In the genomic region with DNA sequence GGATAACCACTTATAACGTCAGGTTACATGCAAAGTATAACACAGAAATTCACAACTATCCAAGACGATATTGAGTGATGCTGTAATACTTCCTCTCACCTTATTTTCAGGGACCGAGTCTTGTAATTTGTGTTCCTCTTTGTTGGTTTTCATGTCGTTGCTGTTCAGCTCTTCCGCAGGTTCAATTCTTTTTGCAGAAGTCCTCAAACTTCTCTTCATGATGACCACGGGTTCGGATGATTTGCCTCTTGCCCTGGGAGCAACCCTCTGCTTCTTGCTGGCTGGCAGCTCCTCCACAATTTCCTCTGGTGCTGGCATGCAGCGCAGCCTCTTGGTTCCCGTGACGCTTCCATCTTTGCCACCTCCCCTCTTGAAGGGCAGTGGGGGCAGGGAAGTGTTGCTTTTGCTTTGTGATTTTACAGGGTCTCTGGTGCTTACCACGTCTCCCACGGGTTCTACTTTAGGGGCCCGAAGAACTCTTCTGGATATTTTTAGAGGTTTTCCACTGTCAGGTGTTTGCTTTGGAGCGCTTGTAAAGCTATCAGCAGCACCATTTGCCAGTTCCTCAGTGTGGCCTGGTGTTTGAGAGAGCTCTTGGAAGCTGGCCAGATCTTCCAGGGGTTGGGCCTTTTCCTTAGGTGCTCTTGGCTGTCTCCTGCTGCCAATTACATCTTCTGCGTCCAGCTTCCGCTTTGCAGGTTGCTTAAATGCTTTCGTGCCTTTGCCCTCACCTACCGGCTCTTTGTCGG, we compare ENCODE assay signal across 14 cellular contexts. TPM values are rescaled to one million over a fixed set of nuclear protein-coding genes. Genes with fewer than 3 reads are reported as not detected.
DNase-seq lines count a peak whose midpoint lies in the region; ATAC-seq and TF ChIP-seq lines count a peak whose summit lies in the region.
"Had no signal": no experiment of that assay in that cellular context is flagged by ENCODE, and none has a peak within 500 bp of the region (broad histone marks: within the 10 kb centered on the region; RNA-seq: fewer than 3 reads in every experiment).

No MANE protein-coding gene starts in this region.

- no peak for DNase-seq in T-helper 1 cell
- DNase-seq in CD4-positive, alpha-beta T cell = no peak
- no peak for DNase-seq in activated CD8-positive, alpha-beta T cell treated with anti-CD3 and anti-CD28 coated beads, Interleukin-2, amount 10 ng/mL, durations not matched to agents 7 days and 5 days
- peak in 1 of 10 donors; percentile 30 for DNase-seq in naive thymus-derived CD8-positive, alpha-beta T cell
- no peak for DNase-seq in DMS153 treated with DMSO at 0.1 percent for 48 hours (lab: John Stamatoyannopoulos, UW; ENCODE audit: unreplicated experiment)
- DNase-seq: adrenal gland, hypothalamus, NCI-H2081, NCI-H524 treated with DMSO at 0.1 percent for 48 hours, Peyer's patch, trophoblast cell had no signal

- H3K36me3 Mint-ChIP-seq in T-helper 1 cell treated with Interleukin-12 subunit alpha and Interleukin-12 subunit beta and Interleukin-4 antibody, amounts not matched to agents 30 μg/mL and 1 μg/mL, for 36 hours (ENCODE audit: low read depth) = peaks cover 52% of the 10 kb centered on the region
- H3K36me3 Mint-ChIP-seq in CD4-positive, alpha-beta T cell (ENCODE audit: low read depth) = no peaks in the 10 kb centered on the region
- H3K36me3 Mint-ChIP-seq in activated CD8-positive, alpha-beta T cell treated with anti-CD3 and anti-CD28 coated beads, Interleukin-2, amount 10 ng/mL, durations not matched to agents 7 days and 5 days (ENCODE audit: low read depth) = peaks cover 39% of the 10 kb centered on the region
- no peaks in the 10 kb centered on the region for H3K36me3 Mint-ChIP-seq in naive thymus-derived CD8-positive, alpha-beta T cell
- no peaks in the 10 kb centered on the region for H3K36me3 Mint-ChIP-seq in stimulated activated memory B cell treated with anti-CD40 and anti-IgM and Interleukin-4, amounts not matched to agents 10 μg/mL and 1 μg/mL and 100 μg/mL, for 72 hours

- no peak overlapping the region for H3K4me3 Mint-ChIP-seq in T-helper 1 cell treated with Interleukin-12 subunit alpha and Interleukin-12 subunit beta and Interleukin-4 antibody, amounts not matched to agents 30 μg/mL and 1 μg/mL, for 36 hours
- no peak overlapping the region for H3K4me3 Mint-ChIP-seq in CD4-positive, alpha-beta T cell
- H3K4me3 Mint-ChIP-seq in activated CD8-positive, alpha-beta T cell treated with anti-CD3 and anti-CD28 coated beads, Interleukin-2, amount 10 ng/mL, durations not matched to agents 7 days and 5 days = peak overlapping the region; percentile 17
- H3K4me3 Mint-ChIP-seq in naive thymus-derived CD8-positive, alpha-beta T cell = peak overlapping the region; percentile 30 to 78 (median 61)
- H3K4me3 Mint-ChIP-seq in stimulated activated memory B cell treated with anti-CD40 and anti-IgM and Interleukin-4, amounts not matched to agents 10 μg/mL and 1 μg/mL and 100 μg/mL, for 72 hours = no peak overlapping the region

- no peaks in the 10 kb centered on the region for H3K27me3 Mint-ChIP-seq in T-helper 1 cell treated with Interleukin-12 subunit alpha and Interleukin-12 subunit beta and Interleukin-4 antibody, amounts not matched to agents 30 μg/mL and 1 μg/mL, for 36 hours (ENCODE audit: low read depth)
- no peaks in the 10 kb centered on the region for H3K27me3 Mint-ChIP-seq in CD4-positive, alpha-beta T cell
- no peaks in the 10 kb centered on the region for H3K27me3 Mint-ChIP-seq in activated CD8-positive, alpha-beta T cell treated with anti-CD3 and anti-CD28 coated beads, Interleukin-2, amount 10 ng/mL, durations not matched to agents 7 days and 5 days (ENCODE audit: low read depth)
- H3K27me3 Mint-ChIP-seq in naive thymus-derived CD8-positive, alpha-beta T cell = no peaks in the 10 kb centered on the region
- no peaks in the 10 kb centered on the region for H3K27me3 Mint-ChIP-seq in stimulated activated memory B cell treated with anti-CD40 and anti-IgM and Interleukin-4, amounts not matched to agents 10 μg/mL and 1 μg/mL and 100 μg/mL, for 72 hours

- H3K27me3 ChIP-seq in CD4-positive, alpha-beta T cell (ENCODE audit: control insufficient read depth, insufficient read depth, low read length) = no peaks in the 10 kb centered on the region
- H3K27me3 ChIP-seq: adrenal gland, Peyer's patch had no signal

- no peak for ATAC-seq in CD4-positive, alpha-beta T cell (ENCODE audit: poor library complexity)
- ATAC-seq in activated CD8-positive, alpha-beta T cell treated with anti-CD3 and anti-CD28 coated beads, Interleukin-2, amount 10 ng/mL, durations not matched to agents 7 days and 5 days = no peak
- no peak for ATAC-seq in naive thymus-derived CD8-positive, alpha-beta T cell
- no peak for ATAC-seq in HG02870 (IDR thresholded peaks at IDR 0.05; ENCODE audit: unreplicated experiment)
- no peak for ATAC-seq in stimulated activated memory B cell treated with anti-CD40 and anti-IgM and Interleukin-4, amounts not matched to agents 10 μg/mL and 1 μg/mL and 100 μg/mL, for 72 hours

- no peak overlapping the region for H3K27ac ChIP-seq in CD4-positive, alpha-beta T cell (ENCODE audit: low read depth, low read length)
- H3K27ac ChIP-seq: adrenal gland, Peyer's patch had no signal

- H3K4me1 Mint-ChIP-seq in T-helper 1 cell treated with Interleukin-12 subunit alpha and Interleukin-12 subunit beta and Interleukin-4 antibody, amounts not matched to agents 30 μg/mL and 1 μg/mL, for 36 hours (ENCODE audit: low read depth) = peaks cover 37% of the 10 kb centered on the region
- peaks cover 38% of the 10 kb centered on the region for H3K4me1 Mint-ChIP-seq in CD4-positive, alpha-beta T cell (ENCODE audit: low read depth)
- H3K4me1 Mint-ChIP-seq in activated CD8-positive, alpha-beta T cell treated with anti-CD3 and anti-CD28 coated beads, Interleukin-2, amount 10 ng/mL, durations not matched to agents 7 days and 5 days (ENCODE audit: low read depth) = peaks cover 27% of the 10 kb centered on the region
- H3K4me1 Mint-ChIP-seq in naive thymus-derived CD8-positive, alpha-beta T cell = peaks cover 12 to 52% (median 30%) of the 10 kb centered on the region in 4 donors
- H3K4me1 Mint-ChIP-seq in stimulated activated memory B cell treated with anti-CD40 and anti-IgM and Interleukin-4, amounts not matched to agents 10 μg/mL and 1 μg/mL and 100 μg/mL, for 72 hours = no peaks in the 10 kb centered on the region

- POLR2A ChIA-PET in CD4-positive, alpha-beta T cell (lab: Charles Lee) = interaction anchor here (1.1 to 1.7 kb wide), 2 partner anchors 20 to 23 kb away, joined by 5 read pairs; no protein-coding TSS in a partner anchor
- POLR2A ChIA-PET in activated CD8-positive, alpha-beta T cell treated with anti-CD3 and anti-CD28 coated beads, Interleukin-2, amount 10 ng/mL, durations not matched to agents 7 days and 5 days (lab: Charles Lee) = interaction anchor here (0.8 to 1.8 kb wide), 6 partner anchors 10 to 38 kb away, joined by 3 to 10 read pairs (median 4); a partner anchor contains a TSS
- POLR2A ChIA-PET in naive thymus-derived CD8-positive, alpha-beta T cell (lab: Charles Lee) = interaction anchor here (2.1 kb wide), 1 partner anchor 55 kb away, joined by 5 read pairs; no protein-coding TSS in a partner anchor

- no peaks in the 10 kb centered on the region for H3K9me3 Mint-ChIP-seq in T-helper 1 cell treated with Interleukin-12 subunit alpha and Interleukin-12 subunit beta and Interleukin-4 antibody, amounts not matched to agents 30 μg/mL and 1 μg/mL, for 36 hours
- H3K9me3 Mint-ChIP-seq in CD4-positive, alpha-beta T cell = no peaks in the 10 kb centered on the region
- H3K9me3 Mint-ChIP-seq in activated CD8-positive, alpha-beta T cell treated with anti-CD3 and anti-CD28 coated beads, Interleukin-2, amount 10 ng/mL, durations not matched to agents 7 days and 5 days (ENCODE audit: insufficient read depth) = no peaks in the 10 kb centered on the region
- no peaks in the 10 kb centered on the region for H3K9me3 Mint-ChIP-seq in naive thymus-derived CD8-positive, alpha-beta T cell
- no peaks in the 10 kb centered on the region for H3K9me3 Mint-ChIP-seq in stimulated activated memory B cell treated with anti-CD40 and anti-IgM and Interleukin-4, amounts not matched to agents 10 μg/mL and 1 μg/mL and 100 μg/mL, for 72 hours

- H3K27ac Mint-ChIP-seq in T-helper 1 cell treated with Interleukin-12 subunit alpha and Interleukin-12 subunit beta and Interleukin-4 antibody, amounts not matched to agents 30 μg/mL and 1 μg/mL, for 36 hours = peak overlapping the region; percentile 74
- peak overlapping the region; percentile 54 for H3K27ac Mint-ChIP-seq in CD4-positive, alpha-beta T cell
- peak overlapping the region; percentile 75 for H3K27ac Mint-ChIP-seq in activated CD8-positive, alpha-beta T cell treated with anti-CD3 and anti-CD28 coated beads, Interleukin-2, amount 10 ng/mL, durations not matched to agents 7 days and 5 days
- peak overlapping the region; percentile 27 to 94 (median 74) for H3K27ac Mint-ChIP-seq in naive thymus-derived CD8-positive, alpha-beta T cell
- no peak overlapping the region for H3K27ac Mint-ChIP-seq in stimulated activated memory B cell treated with anti-CD40 and anti-IgM and Interleukin-4, amounts not matched to agents 10 μg/mL and 1 μg/mL and 100 μg/mL, for 72 hours

- TF ChIP-seq CTCF in CD4-positive, alpha-beta T cell (IDR thresholded peaks at IDR 0.05) = no peak

- intact Hi-C loops in CD4-positive, alpha-beta T cell (cut with DNase I, micrococcal nuclease) = no loop called here

- H3K9me3 ChIP-seq in CD4-positive, alpha-beta T cell (ENCODE audit: control insufficient read depth, low read length) = no peaks in the 10 kb centered on the region
- H3K9me3 ChIP-seq: adrenal gland, Peyer's patch had no signal

- CTCF ChIA-PET in CD4-positive, alpha-beta T cell (lab: Charles Lee) = no interaction called here
- CTCF ChIA-PET in activated CD8-positive, alpha-beta T cell treated with anti-CD3 and anti-CD28 coated beads, Interleukin-2, amount 10 ng/mL, durations not matched to agents 7 days and 5 days (lab: Charles Lee) = interaction anchor here (1.1 to 1.5 kb wide), 7 partner anchors 13 to 91 kb away, joined by 3 to 5 read pairs (median 4); no protein-coding TSS in a partner anchor

RNA-seq across cellular contexts. Expression of a gene that starts 23.6 kb away (rescaled TPM):
- total RNA-seq in CD4-positive, alpha-beta T cell = 1 to 10 TPM in 1 of 2 experiments, under 1 TPM in 1; 0.92 to 1.2 TPM
- 100 to 1,000 TPM; 356 to 368 TPM for total RNA-seq in activated CD8-positive, alpha-beta T cell treated with anti-CD3 and anti-CD28 coated beads, Interleukin-2, amount 10 ng/mL, durations not matched to agents 7 days and 5 days
- under 1 TPM; 0.08 to 0.34 TPM for total RNA-seq in naive thymus-derived CD8-positive, alpha-beta T cell
- 1 to 10 TPM in 1 of 3 donors, under 1 TPM in 1, not detected in 1; 0.77 to 2.4 TPM for polyA plus RNA-seq in naive thymus-derived CD8-positive, alpha-beta T cell

Comparison
In these comparisons a context has a peak if more than half of its experiments do, and no peak if none do; other contexts are left out.
1. H3K4me3 Mint-ChIP-seq: peak in activated CD8-positive, alpha-beta T cell treated with anti-CD3 and anti-CD28 coated beads, Interleukin-2, amount 10 ng/mL, durations not matched to agents 7 days and 5 days (single experiment) and naive thymus-derived CD8-positive, alpha-beta T cell (10 of 10); none in T-helper 1 cell treated with Interleukin-12 subunit alpha and Interleukin-12 subunit beta and Interleukin-4 antibody, amounts not matched to agents 30 μg/mL and 1 μg/mL, for 36 hours (single experiment), CD4-positive, alpha-beta T cell (single experiment) and stimulated activated memory B cell treated with anti-CD40 and anti-IgM and Interleukin-4, amounts not matched to agents 10 μg/mL and 1 μg/mL and 100 μg/mL, for 72 hours (single experiment).
2. RNA of a gene that starts 23.6 kb away (total RNA-seq): 356 to 368 TPM in activated CD8-positive, alpha-beta T cell treated with anti-CD3 and anti-CD28 coated beads, Interleukin-2, amount 10 ng/mL, durations not matched to agents 7 days and 5 days; 0.92 to 1.2 TPM in CD4-positive, alpha-beta T cell and 0.08 to 0.34 TPM in naive thymus-derived CD8-positive, alpha-beta T cell; every median in the first group is over 100 times any median in the second.